In the genomic region with DNA sequence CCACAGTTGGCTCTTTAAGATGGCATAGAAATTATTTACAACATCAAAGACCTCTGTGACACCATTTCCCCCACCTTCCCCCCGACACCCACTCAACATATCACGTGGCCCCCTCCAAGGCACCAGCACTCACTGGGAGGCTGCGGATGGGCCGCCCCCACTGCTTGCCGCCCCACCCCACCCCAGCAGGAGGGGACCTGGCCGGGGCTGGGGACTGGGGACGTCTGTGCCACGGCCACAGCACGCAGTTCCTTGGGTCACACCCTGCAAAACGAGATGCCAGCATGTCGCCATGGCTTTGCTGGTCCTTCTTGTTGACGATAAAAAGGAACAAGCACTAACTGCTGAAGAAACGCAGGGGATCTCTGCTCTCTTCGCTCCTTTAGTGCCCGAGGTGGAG, we compare ENCODE assay signal across 15 cellular contexts.
"Had no signal": no experiment of that assay in that cellular context is flagged by ENCODE, and none has a peak within 500 bp of the region (broad histone marks: within the 10 kb centered on the region; RNA-seq: fewer than 3 reads in every experiment).

No MANE protein-coding gene starts in this region.

- H3K4me3 ChIP-seq: colonic mucosa, hepatocyte, neural progenitor cell, pancreas, right lobe of liver, tibial nerve had no signal

- H3K9ac ChIP-seq: neural progenitor cell had no signal

- H3K36me3 ChIP-seq: colonic mucosa, left ventricle myocardium inferior, lower lobe of right lung, neural progenitor cell, pancreas, right lobe of liver, tibial nerve had no signal

- H2AFZ ChIP-seq: neural progenitor cell had no signal

- H3K9me3 Mint-ChIP-seq: endodermal cell; memory B cell; natural killer cell treated with Interleukin-12 subunit alpha and Interleukin-12 subunit beta and Interleukin-15 and Interleukin-18, amount 100 ng/mL, for 72 hours; neural progenitor cell; stimulated activated naive B cell treated with anti-CD40 and anti-IgM and Interleukin-4, amounts not matched to agents 10 μg/mL and 1 μg/mL and 100 μg/mL, for 72 hours; stimulated activated naive CD8-positive, alpha-beta T cell treated with anti-CD3 and anti-CD28 coated beads, Interleukin-15, amount 100 ng/mL, for 72 hours had no signal

- H3K27ac ChIP-seq: colonic mucosa, hepatocyte, left ventricle myocardium inferior, lower lobe of right lung, neural progenitor cell, pancreas, right lobe of liver, testis, tibial nerve had no signal

- H3K79me2 ChIP-seq: hepatocyte had no signal

- H3K4me3 Mint-ChIP-seq: neural progenitor cell had no signal

- H3K27ac Mint-ChIP-seq: endodermal cell; memory B cell; natural killer cell treated with Interleukin-12 subunit alpha and Interleukin-12 subunit beta and Interleukin-15 and Interleukin-18, amount 100 ng/mL, for 72 hours; neural progenitor cell; progenitor cell of endocrine pancreas had no signal

- H3K4me1 ChIP-seq: colonic mucosa, pancreas, right lobe of liver, testis had no signal

- H3K27me3 ChIP-seq: colonic mucosa, hepatocyte, neural progenitor cell, pancreas, right lobe of liver, testis, tibial nerve had no signal

- H3K4me1 Mint-ChIP-seq: endodermal cell, memory B cell had no signal

- H3K9me3 ChIP-seq: colonic mucosa, left ventricle myocardium inferior, lower lobe of right lung, pancreas, right lobe of liver, testis, tibial nerve had no signal
